In the genomic region with DNA sequence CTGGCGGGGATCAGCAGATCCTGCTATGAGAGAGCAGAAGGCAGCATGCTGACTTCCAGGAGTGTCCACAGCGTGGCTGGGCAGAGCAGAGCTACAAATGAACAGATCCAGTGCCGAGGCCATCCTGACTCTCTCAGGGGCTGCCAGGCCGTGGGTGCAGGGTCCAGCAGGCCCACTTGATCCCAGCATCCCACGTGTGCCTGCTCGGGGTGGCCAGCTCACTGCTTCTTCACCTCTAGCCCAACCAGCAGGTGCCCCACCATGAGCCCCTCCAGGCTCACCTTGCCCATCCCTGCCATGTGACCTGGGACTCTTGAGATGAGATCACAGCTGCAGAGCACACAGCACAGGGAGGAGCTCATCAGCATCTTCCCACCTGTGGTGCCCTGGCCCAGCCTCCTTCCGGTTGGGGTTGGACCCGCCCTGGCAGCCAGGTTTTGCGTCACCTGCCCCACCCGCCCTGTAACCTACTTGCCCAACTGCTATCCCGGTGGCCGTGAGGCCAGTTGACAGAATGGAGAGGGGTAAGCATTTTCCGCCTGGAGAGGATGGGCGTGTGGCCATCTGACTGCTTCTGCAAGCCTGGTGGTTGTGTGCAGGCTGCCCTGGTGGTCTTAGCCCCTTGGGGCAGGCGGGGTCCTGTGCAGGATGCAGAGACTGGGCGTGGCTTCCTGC, we compare ENCODE assay signal across 15 cellular contexts. TPM values are rescaled to one million over a fixed set of nuclear protein-coding genes. Genes with fewer than 3 reads are reported as not detected.
A peak's percentile ranks its signal among the peaks of the same experiment; 100 is the strongest.
DNase-seq lines count a peak whose midpoint lies in the region; ATAC-seq, FAIRE-seq and TF ChIP-seq lines count a peak whose summit lies in the region.
"Had no signal": no experiment of that assay in that cellular context is flagged by ENCODE, and none has a peak within 500 bp of the region (broad histone marks: within the 10 kb centered on the region; RNA-seq: fewer than 3 reads in every experiment).

No MANE protein-coding gene starts in this region.

- H3K9ac ChIP-seq in PC-3 (ENCODE audit: low read length), result no peak overlapping the region

- intact Hi-C loops in PC-3 (cut with micrococcal nuclease), result no loop called here

- TF ChIP-seq EP300 in gastroesophageal sphincter (IDR thresholded peaks at IDR 0.05), result no peak

- BruUV-seq in PC-3 (replicated peaks; lab: Mats Ljungman, UMichigan), result no TSS peak

- no peaks in the 10 kb centered on the region for H3K27me3 ChIP-seq in CD4-positive, CD25-positive, alpha-beta regulatory T cell (ENCODE audit: control insufficient read depth, insufficient read depth, low read length)
- no peaks in the 10 kb centered on the region for H3K27me3 ChIP-seq in gastroesophageal sphincter
- no peaks in the 10 kb centered on the region for H3K27me3 ChIP-seq in PC-3 (ENCODE audit: low read length)
- H3K27me3 ChIP-seq: tibial artery had no signal

- peak; percentile 42 to 52 (median 48) for DNase-seq in CD4-positive, CD25-positive, alpha-beta regulatory T cell
- DNase-seq in HPDE6-E6E7 (ENCODE audit: extremely low spot score) (peak; percentile 37), iPS-NIHi11 (ENCODE audit: low spot score) (peak; percentile 56), ecto neural progenitor cell (ENCODE audit: low spot score) (no peak), RCC 7860 (ENCODE audit: low spot score) (no peak), PC-3 (no peak)
- DNase-seq in activated CD4-positive, alpha-beta T cell treated with anti-CD3 and anti-CD28 coated beads for 4 hours, result peak; percentile 25 to 36
- DNase-seq: activated naive CD4-positive, alpha-beta T cell treated with anti-CD3 and anti-CD28 coated beads, Interleukin-2, amount 50 U/mL, for 16 hours; NCI-H1092; tibial artery had no signal

- ATAC-seq in CD4-positive, CD25-positive, alpha-beta regulatory T cell (ENCODE audit: low read depth in 2 of 2), result peak; percentile 67 to 84
- ATAC-seq in gastroesophageal sphincter, result no peak
- ATAC-seq in PC-3, result no peak

- TF ChIP-seq CTCF in gastroesophageal sphincter (IDR thresholded peaks at IDR 0.05) (no peak), PC-3 (conservative IDR thresholded peaks at IDR 0.05; ENCODE audit: low read depth, low read length) (no peak)

- POLR2A ChIA-PET in PC-3 (lab: Charles Lee; ENCODE audit: unreplicated experiment), result no interaction called here

- no peaks in the 10 kb centered on the region for H4K20me1 ChIP-seq in PC-3 (ENCODE audit: low read length)

- no peak overlapping the region for H2AFZ ChIP-seq in PC-3 (ENCODE audit: low read length)

- no peak overlapping the region for H3K4me3 ChIP-seq in CD4-positive, CD25-positive, alpha-beta regulatory T cell (ENCODE audit: low read depth, low read length)
- H3K4me3 ChIP-seq in gastroesophageal sphincter (no peak overlapping the region), PC-3 (ENCODE audit: low read length) (no peak overlapping the region)
- H3K4me3 ChIP-seq: lung, tibial artery had no signal

- no peaks in the 10 kb centered on the region for H3K9me3 ChIP-seq in CD4-positive, CD25-positive, alpha-beta regulatory T cell (ENCODE audit: control insufficient read depth in 2 of 2, low read length in 2 of 2)
- no peaks in the 10 kb centered on the region for H3K9me3 ChIP-seq in gastroesophageal sphincter
- H3K9me3 ChIP-seq in PC-3 (ENCODE audit: low read length), result no peaks in the 10 kb centered on the region
- H3K9me3 ChIP-seq: tibial artery had no signal

- CTCF ChIA-PET in PC-3 (lab: Charles Lee), result no interaction called here

- H3K9me2 ChIP-seq in PC-3 (replicated peaks; ENCODE audit: low read length), result no peaks in the 10 kb centered on the region

- H3K79me2 ChIP-seq in PC-3 (ENCODE audit: low read length), result peaks cover 8% of the 10 kb centered on the region; the same call in 1 of the 2 replicates

- H3K4me1 ChIP-seq in CD4-positive, CD25-positive, alpha-beta regulatory T cell (ENCODE audit: control insufficient read depth, insufficient read depth, low read length, poor library complexity, severe bottlenecking), result peaks cover 18% of the 10 kb centered on the region
- H3K4me1 ChIP-seq in gastroesophageal sphincter (peaks cover 0 to 28% (median 16%) of the 10 kb centered on the region in 3 donors), PC-3 (ENCODE audit: insufficient read depth, low read length) (no peaks in the 10 kb centered on the region)

- 100% methylated on average over 1 of the region's 16 CpGs; no CpG with 5 or more reads in 1 of the 2 donors for WGBS in gastroesophageal sphincter (ENCODE audit: low coverage in 1 of 2), 2 donors

- peak overlapping the region in 2 of 3 donors; percentile 17 to 65 for H3K27ac Mint-ChIP-seq in CD4-positive, CD25-positive, alpha-beta regulatory T cell
- H3K27ac Mint-ChIP-seq: progenitor cell of endocrine pancreas had no signal

- H3K27me3 Mint-ChIP-seq in CD4-positive, CD25-positive, alpha-beta regulatory T cell, result no peaks in the 10 kb centered on the region
- H3K27me3 Mint-ChIP-seq: progenitor cell of endocrine pancreas had no signal

- peaks cover 2% of the 10 kb centered on the region for H3K36me3 Mint-ChIP-seq in CD4-positive, CD25-positive, alpha-beta regulatory T cell

- H3K4me1 Mint-ChIP-seq in CD4-positive, CD25-positive, alpha-beta regulatory T cell, result peaks cover 4 to 60% (median 24%) of the 10 kb centered on the region in 4 donors

- H3K27ac ChIP-seq in CD4-positive, CD25-positive, alpha-beta regulatory T cell (ENCODE audit: insufficient read depth, low read length, poor library complexity, severe bottlenecking), result peak overlapping the region; percentile 41
- no peak overlapping the region for H3K27ac ChIP-seq in gastroesophageal sphincter
- H3K27ac ChIP-seq in PC-3 (ENCODE audit: low read length), result no peak overlapping the region
- H3K27ac ChIP-seq: HL-60 had no signal

- H3K9me3 Mint-ChIP-seq in CD4-positive, CD25-positive, alpha-beta regulatory T cell, result no peaks in the 10 kb centered on the region

- no peak for FAIRE-seq in RCC 7860 (lab: Jason Lieb, UNC)
- FAIRE-seq: GM19239 had no signal

- peaks cover 5% of the 10 kb centered on the region for H3K36me3 ChIP-seq in CD4-positive, CD25-positive, alpha-beta regulatory T cell (ENCODE audit: control insufficient read depth, insufficient read depth, low read length)
- peaks cover 0 to 23% of the 10 kb centered on the region in 2 donors for H3K36me3 ChIP-seq in gastroesophageal sphincter
- H3K36me3 ChIP-seq in PC-3 (ENCODE audit: low read depth, low read length), result no peaks in the 10 kb centered on the region; the same call in 1 of the 2 replicates

- no peak overlapping the region for H3K4me2 ChIP-seq in PC-3 (ENCODE audit: low read length)

- no peak for TF ChIP-seq POLR2A in gastroesophageal sphincter (IDR thresholded peaks at IDR 0.05)

- peak overlapping the region in 3 of 4 donors; percentile 15 to 35 (median 25) for H3K4me3 Mint-ChIP-seq in CD4-positive, CD25-positive, alpha-beta regulatory T cell

- no peaks in the 10 kb centered on the region for H3F3A ChIP-seq in PC-3 (ENCODE audit: low read length, unreplicated experiment)

RNA-seq across cellular contexts. Expression of a gene that starts 11.0 kb away (rescaled TPM):
- total RNA-seq in CD4-positive, CD25-positive, alpha-beta regulatory T cell, result 43.0 TPM
- 10 to 100 TPM; 39.5 to 48.4 (median 45.0) TPM for polyA plus RNA-seq in CD4-positive, CD25-positive, alpha-beta regulatory T cell
- 10 to 100 TPM; 20.0 to 65.5 (median 45.8) TPM for total RNA-seq in gastroesophageal sphincter
- total RNA-seq in PC-3 (2014; rRNA removed), result 23.5 and 33.7 TPM in 2 replicates

RNA-seq across cellular contexts. Expression of a gene that starts 15.2 kb away (rescaled TPM):
- total RNA-seq in CD4-positive, CD25-positive, alpha-beta regulatory T cell, result 2.7 TPM
- polyA plus RNA-seq in CD4-positive, CD25-positive, alpha-beta regulatory T cell, result under 1 TPM in 3 of 4 donors, not detected in 1; 0.39 to 0.52 (median 0.41) TPM
- total RNA-seq in gastroesophageal sphincter, result 10 to 100 TPM; 32.5 to 61.5 (median 39.5) TPM
- total RNA-seq in PC-3 (2014; rRNA removed), result 19.7 and 20.0 TPM in 2 replicates

RNA-seq across cellular contexts. Expression of a gene that starts 48.2 kb away (rescaled TPM):
- total RNA-seq in CD4-positive, CD25-positive, alpha-beta regulatory T cell, result 41.1 TPM
- polyA plus RNA-seq in CD4-positive, CD25-positive, alpha-beta regulatory T cell, result 1 to 10 TPM; 2.7 to 6.6 (median 4.5) TPM
- 10 to 100 TPM; 16.9 to 27.6 (median 25.5) TPM for total RNA-seq in gastroesophageal sphincter
- total RNA-seq in PC-3 (2014; rRNA removed), result 41.7 and 43.6 TPM in 2 replicates

Comparison
In these comparisons a context has a peak if more than half of its experiments do, and no peak if none do; other contexts are left out.
1. ATAC-seq: peak in CD4-positive, CD25-positive, alpha-beta regulatory T cell (2 of 2); none in gastroesophageal sphincter (single experiment) and PC-3 (single experiment).
2. DNase-seq: peak in CD4-positive, CD25-positive, alpha-beta regulatory T cell (3 of 3), HPDE6-E6E7 (single experiment), activated CD4-positive, alpha-beta T cell treated with anti-CD3 and anti-CD28 coated beads for 4 hours (2 of 2) and iPS-NIHi11 (single experiment); none in ecto neural progenitor cell (single experiment), RCC 7860 (single experiment) and PC-3 (single experiment).